ENCODE assay signal across 1 cellular context in genomic region chr22:31363885-31364284, GRCh38.
TF ChIP-seq lines count a peak whose summit lies in the region.

No MANE protein-coding gene starts in this region.

TF ChIP-seq in HepG2, 621 proteins besides CTCF, POLR2A, EP300 and RAD21:
- TF ChIP-seq ZNF235 (CRISPR knock-in tag; IDR thresholded peaks at IDR 0.05; ENCODE audit: borderline replicate concordance) = no peak
- no peak for TF ChIP-seq ISX (CRISPR knock-in tag; conservative IDR thresholded peaks at IDR 0.05)
- TF ChIP-seq NAIF1 (CRISPR knock-in tag; IDR thresholded peaks at IDR 0.05; ENCODE audit: borderline replicate concordance) = no peak
- TF ChIP-seq ZBTB49 (CRISPR knock-in tag; IDR thresholded peaks at IDR 0.05; ENCODE audit: borderline replicate concordance) = no peak
- TF ChIP-seq CEBPZ (IDR thresholded peaks at IDR 0.05; ENCODE audit: low read length) = no peak
- no peak for TF ChIP-seq IRF2 (CRISPR knock-in tag; IDR thresholded peaks at IDR 0.05)
- TF ChIP-seq ZBTB38 (CRISPR knock-in tag; IDR thresholded peaks at IDR 0.05) = no peak
- TF ChIP-seq MAFK (conservative IDR thresholded peaks at IDR 0.05 in 1 of 2, IDR thresholded peaks at IDR 0.05 in 1 of 2; ENCODE audit: low read length in 2 of 2) = no peak
- no peak for TF ChIP-seq ATAD3A (CRISPR knock-in tag; IDR thresholded peaks at IDR 0.05)
- no peak for TF ChIP-seq HBP1 (CRISPR knock-in tag; IDR thresholded peaks at IDR 0.05; ENCODE audit: low read depth)
- no peak for TF ChIP-seq ZKSCAN8 (CRISPR knock-in tag; IDR thresholded peaks at IDR 0.05; ENCODE audit: borderline replicate concordance)
- no peak for TF ChIP-seq ZNF615 (CRISPR knock-in tag; IDR thresholded peaks at IDR 0.05; ENCODE audit: borderline replicate concordance)
- TF ChIP-seq ZIK1 (CRISPR knock-in tag; IDR thresholded peaks at IDR 0.05; ENCODE audit: borderline replicate concordance, low read depth) = no peak
- TF ChIP-seq ZBTB20 (CRISPR knock-in tag; IDR thresholded peaks at IDR 0.05; ENCODE audit: borderline replicate concordance, low read depth) = no peak
- TF ChIP-seq REST (IDR thresholded peaks at IDR 0.05; ENCODE audit: borderline replicate concordance in 1 of 2, low read depth in 1 of 2, low read length in 2 of 2) = no peak
